Comparison of ENCODE assay signal across 33 cellular contexts in genomic region chr3:28198970-28199369, GRCh38.
"Had no signal": no experiment of that assay in that cellular context is flagged by ENCODE, and none has a peak within 500 bp of the region (broad histone marks: within the 10 kb centered on the region; RNA-seq: fewer than 3 reads in every experiment).

No MANE protein-coding gene starts in this region.

- ATAC-seq: activated CD8-positive, alpha-beta T cell treated with anti-CD3 and anti-CD28 coated beads for 36 hours; activated naive CD4-positive, alpha-beta T cell treated with anti-CD3 and anti-CD28 coated beads, Interleukin-2, amount 50 U/mL, for 72 hours; activated T-cell treated with anti-CD3 and anti-CD28 coated beads, Interleukin-2, amount 50 U/mL, for 4 hours; activated T-cell treated with anti-CD3 and anti-CD28 coated beads, Interleukin-2, amount 50 U/mL, for 72 hours; activated T-helper 17 cell treated with anti-CD3 and anti-CD28 coated beads, Interleukin-2, amount 50 U/mL, for 72 hours had no signal

- H3K36me3 ChIP-seq: adrenal gland, cardiac muscle cell had no signal

- H3K27ac ChIP-seq: adrenal gland, cardiac muscle cell, VCaP had no signal

- DNase-seq: activated B cell treated with CpG ODN at 0.5 μM for 24 hours; activated CD4-positive, alpha-beta memory T cell treated with anti-CD3 and anti-CD28 coated beads for 36 hours; activated CD4-positive, alpha-beta T cell treated with anti-CD3 and anti-CD28 coated beads for 4 hours; activated CD4-positive, alpha-beta T cell treated with anti-CD3 and anti-CD28 coated beads, Interleukin-2, amount 10 ng/mL, durations not matched to agents 24 days and 14 days; activated CD4-positive, alpha-beta T cell treated with anti-CD3 and anti-CD28 coated beads, Interleukin-2, amount 50 U/mL, for 1 hour; activated CD4-positive, alpha-beta T cell treated with anti-CD3 and anti-CD28 coated beads, Interleukin-2, amount 50 U/mL, for 4 hours; activated CD4-positive, CD25-positive, alpha-beta regulatory T cell treated with anti-CD3 and anti-CD28 coated beads, Interleukin-2, amount 50 U/mL, for 72 hours; activated CD8-positive, alpha-beta memory T cell treated with anti-CD3 and anti-CD28 coated beads, Interleukin-2, amount 50 U/mL, for 4 hours; activated CD8-positive, alpha-beta T cell treated with anti-CD3 and anti-CD28 coated beads for 36 hours; activated effector memory CD4-positive, alpha-beta T cell treated with anti-CD3 and anti-CD28 coated beads, Interleukin-2, amount 50 U/mL, for 16 hours; activated gamma-delta T cell treated with Interleukin-2 at 50 U/mL for 16 hours; activated naive CD4-positive, alpha-beta T cell; activated naive CD4-positive, alpha-beta T cell treated with anti-CD3 and anti-CD28 coated beads for 36 hours; activated naive CD4-positive, alpha-beta T cell treated with anti-CD3 and anti-CD28 coated beads, Interleukin-2, amount 50 U/mL, for 16 hours; activated naive CD8-positive, alpha-beta T cell treated with anti-CD3 and anti-CD28 coated beads for 36 hours; activated T-cell treated with anti-CD3 and anti-CD28 coated beads for 4 hours; activated T-cell treated with anti-CD3 and anti-CD28 coated beads, Interleukin-2, amount 50 U/mL, for 1 hour; activated T-cell treated with anti-CD3 and anti-CD28 coated beads, Interleukin-2, amount 50 U/mL, for 4 hours; activated T-cell treated with anti-CD3 and anti-CD28 coated beads, Interleukin-2, amount 50 U/mL, for 72 hours; adrenal gland; amniotic stem cell; caudate nucleus; cerebellar nuclear complex; T-helper 1 cell; T-helper 2 cell; T-helper 9 cell had no signal

- H3K9me3 ChIP-seq: adrenal gland had no signal

- H3K4me1 ChIP-seq: adrenal gland had no signal

- H3K4me3 ChIP-seq: adrenal gland, cardiac muscle cell had no signal

- FAIRE-seq: astrocyte, bronchial epithelial cell, TTC549 had no signal

- H3K27me3 ChIP-seq: adrenal gland, cardiac muscle cell had no signal
